Comparison of ENCODE assay signal across 14 cellular contexts in genomic region chr14:73721101-73721821, GRCh38. TPM values are rescaled to one million over a fixed set of nuclear protein-coding genes. Genes with fewer than 3 reads are reported as not detected.
DNase-seq lines count a peak whose midpoint lies in the region; ATAC-seq, FAIRE-seq and TF ChIP-seq lines count a peak whose summit lies in the region.
"Had no signal": no experiment of that assay in that cellular context is flagged by ENCODE, and none has a peak within 500 bp of the region (broad histone marks: within the 10 kb centered on the region; RNA-seq: fewer than 3 reads in every experiment).

No MANE protein-coding gene starts in this region.

- no peak overlapping the region for H3K4me2 ChIP-seq in HepG2 (ENCODE audit: low read depth, low read length)

- TF ChIP-seq EP300 in HepG2 (IDR thresholded peaks at IDR 0.05; ENCODE audit: low read depth in 2 of 2, low read length in 2 of 2), result no peak
- TF ChIP-seq EP300 in HepG2 (CRISPR knock-in tag; IDR thresholded peaks at IDR 0.05; ENCODE audit: borderline replicate concordance), result no peak
- TF ChIP-seq EP300 in stomach (IDR thresholded peaks at IDR 0.05), result no peak

- H2AFZ ChIP-seq in HepG2 (ENCODE audit: low read length), result no peak overlapping the region

- TF ChIP-seq RAD21 in HepG2 (CRISPR knock-in tag; IDR thresholded peaks at IDR 0.05), result no peak

- no peak for DNase-seq in activated CD8-positive, alpha-beta memory T cell treated with anti-CD3 and anti-CD28 coated beads, Interleukin-2, amount 10 ng/mL, durations not matched to agents 7 days and 5 days
- no peak for DNase-seq in activated CD8-positive, alpha-beta memory T cell treated with anti-CD3 and anti-CD28 coated beads, Interleukin-2, amount 50 U/mL, for 4 hours
- DNase-seq in activated CD8-positive, alpha-beta T cell treated with anti-CD3 and anti-CD28 coated beads, Interleukin-2, amount 10 ng/mL, durations not matched to agents 7 days and 5 days, result no peak
- no peak for DNase-seq in HepG2 (ENCODE audit: low spot score)
- no peak for DNase-seq in stomach
- DNase-seq in NCI-H1694 treated with DMSO at 0.1 percent for 48 hours (lab: John Stamatoyannopoulos, UW), result no peak
- no peak for DNase-seq in SHP77 (lab: John Stamatoyannopoulos, UW)
- DNase-seq: activated CD4-positive, alpha-beta T cell treated with anti-CD3 and anti-CD28 coated beads, Interleukin-2, amount 50 U/mL, for 4 hours; NCI-H1105; NCI-H526 treated with DMSO at 0.1 percent for 48 hours; RPMI8226; T1000 had no signal

- H3K9ac ChIP-seq in HepG2 (ENCODE audit: insufficient read depth, low read depth, low read length), result no peak overlapping the region

- no peak for ATAC-seq in activated CD8-positive, alpha-beta memory T cell treated with anti-CD3 and anti-CD28 coated beads, Interleukin-2, amount 10 ng/mL, durations not matched to agents 7 days and 5 days
- no peak for ATAC-seq in activated CD8-positive, alpha-beta T cell treated with anti-CD3 and anti-CD28 coated beads, Interleukin-2, amount 10 ng/mL, durations not matched to agents 7 days and 5 days
- ATAC-seq in HepG2 (no peak), GM21529 (IDR thresholded peaks at IDR 0.05; ENCODE audit: unreplicated experiment) (no peak)

- no peak overlapping the region for H3K4me3 Mint-ChIP-seq in activated CD8-positive, alpha-beta memory T cell treated with anti-CD3 and anti-CD28 coated beads, Interleukin-2, amount 10 ng/mL, durations not matched to agents 7 days and 5 days
- no peak overlapping the region for H3K4me3 Mint-ChIP-seq in activated CD8-positive, alpha-beta T cell treated with anti-CD3 and anti-CD28 coated beads, Interleukin-2, amount 10 ng/mL, durations not matched to agents 7 days and 5 days
- H3K4me3 Mint-ChIP-seq: dendritic cell treated with granulocyte-macrophage colony-stimulating factor and Interleukin-4, amounts not matched to agents 40 ng/mL and 50 ng/mL, for 4 days had no signal

- no peaks in the 10 kb centered on the region for H4K20me1 ChIP-seq in HepG2 (ENCODE audit: insufficient read depth, low read length)

- FAIRE-seq in HepG2 (lab: Jason Lieb, UNC), result no peak

- 99% methylated on average over 12 of the region's 12 CpGs for WGBS in HepG2 (ENCODE audit: low lambda C conversion rate)
- 85 to 90% (median 87%) methylated on average over 12 of the region's 12 CpGs for WGBS in stomach, 5 donors

- H3K4me1 ChIP-seq in HepG2 (ENCODE audit: insufficient read depth, low read length) (peaks cover 26% of the 10 kb centered on the region), stomach (peaks cover 37 to 62% (median 56%) of the 10 kb centered on the region in 4 donors)

- peak overlapping the region; percentile 2 for H3K27ac Mint-ChIP-seq in activated CD8-positive, alpha-beta memory T cell treated with anti-CD3 and anti-CD28 coated beads, Interleukin-2, amount 10 ng/mL, durations not matched to agents 7 days and 5 days
- peak overlapping the region; percentile 1 for H3K27ac Mint-ChIP-seq in activated CD8-positive, alpha-beta T cell treated with anti-CD3 and anti-CD28 coated beads, Interleukin-2, amount 10 ng/mL, durations not matched to agents 7 days and 5 days
- H3K27ac Mint-ChIP-seq: dendritic cell treated with granulocyte-macrophage colony-stimulating factor and Interleukin-4, amounts not matched to agents 40 ng/mL and 50 ng/mL, for 4 days had no signal

- H3K27ac ChIP-seq in HepG2 (ENCODE audit: extremely low read length, insufficient read depth, low read length), result no peak overlapping the region
- H3K27ac ChIP-seq in stomach, result peak overlapping the region in 4 of 5 donors; percentile 22 to 89 (median 62)

- POLR2A ChIA-PET in activated CD8-positive, alpha-beta T cell treated with anti-CD3 and anti-CD28 coated beads, Interleukin-2, amount 10 ng/mL, durations not matched to agents 7 days and 5 days (lab: Charles Lee), result no interaction called here
- POLR2A ChIA-PET in HepG2 (lab: Yijun Ruan, JAX), result interaction anchor here (0.6 kb wide), 1 partner anchor 190 kb away, joined by 3 read pairs; no protein-coding TSS in a partner anchor

- peaks cover 55% of the 10 kb centered on the region for H3K36me3 Mint-ChIP-seq in activated CD8-positive, alpha-beta memory T cell treated with anti-CD3 and anti-CD28 coated beads, Interleukin-2, amount 10 ng/mL, durations not matched to agents 7 days and 5 days
- peaks cover 66% of the 10 kb centered on the region for H3K36me3 Mint-ChIP-seq in activated CD8-positive, alpha-beta T cell treated with anti-CD3 and anti-CD28 coated beads, Interleukin-2, amount 10 ng/mL, durations not matched to agents 7 days and 5 days (ENCODE audit: low read depth)

- in situ Hi-C loops in HepG2 (cut with HindIII; ENCODE audit: extremely low pct_ligation_motif_present, low pct_unique_long_range_greater_than_20kb), result no loop called here

- H3K9me3 ChIP-seq in HepG2 (ENCODE audit: low read length) (no peaks in the 10 kb centered on the region), stomach (no peaks in the 10 kb centered on the region)

- no peaks in the 10 kb centered on the region for H3K27me3 Mint-ChIP-seq in activated CD8-positive, alpha-beta memory T cell treated with anti-CD3 and anti-CD28 coated beads, Interleukin-2, amount 10 ng/mL, durations not matched to agents 7 days and 5 days
- H3K27me3 Mint-ChIP-seq in activated CD8-positive, alpha-beta T cell treated with anti-CD3 and anti-CD28 coated beads, Interleukin-2, amount 10 ng/mL, durations not matched to agents 7 days and 5 days (ENCODE audit: low read depth), result no peaks in the 10 kb centered on the region
- H3K27me3 Mint-ChIP-seq: dendritic cell treated with granulocyte-macrophage colony-stimulating factor and Interleukin-4, amounts not matched to agents 40 ng/mL and 50 ng/mL, for 4 days had no signal

- H3K9me3 Mint-ChIP-seq in activated CD8-positive, alpha-beta memory T cell treated with anti-CD3 and anti-CD28 coated beads, Interleukin-2, amount 10 ng/mL, durations not matched to agents 7 days and 5 days (ENCODE audit: low read depth), result no peaks in the 10 kb centered on the region
- no peaks in the 10 kb centered on the region for H3K9me3 Mint-ChIP-seq in activated CD8-positive, alpha-beta T cell treated with anti-CD3 and anti-CD28 coated beads, Interleukin-2, amount 10 ng/mL, durations not matched to agents 7 days and 5 days (ENCODE audit: insufficient read depth)
- H3K9me3 Mint-ChIP-seq: dendritic cell treated with granulocyte-macrophage colony-stimulating factor and Interleukin-4, amounts not matched to agents 40 ng/mL and 50 ng/mL, for 4 days had no signal

- H3K4me3 ChIP-seq in HepG2 (replicated peaks in 1 of 3; ENCODE audit: insufficient read depth in 1 of 3, low read depth in 2 of 3, low read length in 3 of 3) (no peak overlapping the region), stomach (no peak overlapping the region)

- H3K27me3 ChIP-seq in HepG2 (ENCODE audit: control insufficient read depth in 1 of 2, insufficient read depth in 2 of 2, low read length in 2 of 2) (no peaks in the 10 kb centered on the region), stomach (no peaks in the 10 kb centered on the region)

- H3K4me1 Mint-ChIP-seq in activated CD8-positive, alpha-beta memory T cell treated with anti-CD3 and anti-CD28 coated beads, Interleukin-2, amount 10 ng/mL, durations not matched to agents 7 days and 5 days, result peaks cover 27% of the 10 kb centered on the region
- peaks cover 15% of the 10 kb centered on the region for H3K4me1 Mint-ChIP-seq in activated CD8-positive, alpha-beta T cell treated with anti-CD3 and anti-CD28 coated beads, Interleukin-2, amount 10 ng/mL, durations not matched to agents 7 days and 5 days (ENCODE audit: low read depth)

- BruUV-seq in HepG2 (replicated peaks; lab: Mats Ljungman, UMichigan), result no TSS peak

- no peak for TF ChIP-seq CTCF in HepG2 (CRISPR knock-in tag; IDR thresholded peaks at IDR 0.05)
- TF ChIP-seq CTCF in stomach (IDR thresholded peaks at IDR 0.05), result no peak

- CTCF ChIA-PET in activated CD8-positive, alpha-beta memory T cell treated with anti-CD3 and anti-CD28 coated beads, Interleukin-2, amount 10 ng/mL, durations not matched to agents 7 days and 5 days (lab: Charles Lee), result interaction anchor here (0.6 to 1.2 kb wide), 2 partner anchors 9 to 169 kb away, joined by 3 to 4 read pairs; no protein-coding TSS in a partner anchor
- CTCF ChIA-PET in activated CD8-positive, alpha-beta T cell treated with anti-CD3 and anti-CD28 coated beads, Interleukin-2, amount 10 ng/mL, durations not matched to agents 7 days and 5 days (lab: Charles Lee), result no interaction called here
- CTCF ChIA-PET in HepG2 (lab: Yijun Ruan, JAX; ENCODE audit: low intra/inter-chr PET ratio, low total read pairs), result no interaction called here

- H3K36me3 ChIP-seq in HepG2 (replicated peaks in 1 of 2; ENCODE audit: control insufficient read depth in 1 of 2, insufficient read depth in 2 of 2, low read length in 2 of 2) (peaks cover 39 to 81% of the 10 kb centered on the region in 2 experiments), stomach (peaks cover 71 to 92% (median 87%) of the 10 kb centered on the region in 4 donors)

- no peaks in the 10 kb centered on the region for H3K79me2 ChIP-seq in HepG2 (ENCODE audit: insufficient read depth, low read length)

- TF ChIP-seq POLR2A in HepG2 (IDR thresholded peaks at IDR 0.05; ENCODE audit: insufficient read depth in 1 of 2, low read depth in 2 of 2, low read length in 2 of 2) (no peak), stomach (IDR thresholded peaks at IDR 0.05) (no peak)

- intact Hi-C loops in HepG2 (cut with micrococcal nuclease; ENCODE audit: unreplicated experiment), result no loop called here
- intact Hi-C loops in stomach (cut with DNase I; ENCODE audit: low total_unique reads), result no loop called here

RNA-seq across cellular contexts. Expression of gene PNMA1, which starts 7.1 kb away (rescaled TPM):
- 10 to 100 TPM; 27.1 to 36.6 TPM for total RNA-seq in activated CD8-positive, alpha-beta memory T cell treated with anti-CD3 and anti-CD28 coated beads, Interleukin-2, amount 10 ng/mL, durations not matched to agents 7 days and 5 days
- 10 to 100 TPM; 24.4 to 25.6 TPM for total RNA-seq in activated CD8-positive, alpha-beta T cell treated with anti-CD3 and anti-CD28 coated beads, Interleukin-2, amount 10 ng/mL, durations not matched to agents 7 days and 5 days
- 8.3 and 10.7 TPM in 2 replicates for total RNA-seq in HepG2 (2016; rRNA removed; fragmentation: Illumina TruSeq; extraction: Trizol)
- 1.8 and 1.9 TPM in 2 replicates for total RNA-seq in HepG2 (2016; cell fraction: cytosol; rRNA removed; fragmentation: Illumina TruSeq; extraction: Trizol; ENCODE audit: low read depth)
- total RNA-seq in HepG2 (2016; cell fraction: insoluble cytoplasmic fraction; rRNA removed; fragmentation: Illumina TruSeq; extraction: Trizol), result 8.5 and 12.1 TPM in 2 replicates
- 7.8 and 8.3 TPM in 2 replicates for total RNA-seq in HepG2 (2016; cell fraction: membrane; rRNA removed; fragmentation: Illumina TruSeq; extraction: Trizol)
- 8.6 and 9.7 TPM in 2 replicates for total RNA-seq in HepG2 (2016; cell fraction: nucleus; rRNA removed; fragmentation: Illumina TruSeq; extraction: Trizol)
- polyA plus RNA-seq in HepG2 (2011; rRNA removed), result 6.6 and 7.0 TPM in 2 replicates
- polyA plus RNA-seq in HepG2 (2011; cell fraction: cytosol; rRNA removed), result 5.3 and 6.7 TPM in 2 replicates
- polyA plus RNA-seq in HepG2 (2011; cell fraction: nucleus; rRNA removed), result 6.4 and 7.7 TPM in 2 replicates
- 14.1 and 14.8 TPM in 2 replicates for polyA plus RNA-seq in HepG2 (2012)
- polyA plus RNA-seq in HepG2 (2016; cell fraction: cytosol; fragmentation: Illumina TruSeq; extraction: Trizol; ENCODE audit: low read depth), result 2.5 and 2.9 TPM in 2 replicates
- polyA plus RNA-seq in HepG2 (2016; cell fraction: insoluble cytoplasmic fraction; fragmentation: Illumina TruSeq; extraction: Trizol; ENCODE audit: low read depth), result 18.3 and 20.9 TPM in 2 replicates
- 7.0 and 8.6 TPM in 2 replicates for polyA plus RNA-seq in HepG2 (2016; cell fraction: membrane; fragmentation: Illumina TruSeq; extraction: Trizol; ENCODE audit: low read depth)
- polyA plus RNA-seq in HepG2 (2016; cell fraction: nucleus; fragmentation: Illumina TruSeq; extraction: Trizol; ENCODE audit: insufficient read depth, low read depth), result 17.9 and 18.6 TPM in 2 replicates
- 5.1 and 5.4 TPM in 2 replicates for polyA minus RNA-seq in HepG2 (2011; rRNA and poly(A)+ RNA removed; ENCODE audit: low replicate concordance)
- 5.6 and 6.3 TPM in 2 replicates for polyA minus RNA-seq in HepG2 (2011; cell fraction: cytosol; rRNA and poly(A)+ RNA removed)
- polyA minus RNA-seq in HepG2 (2011; cell fraction: nucleus; rRNA and poly(A)+ RNA removed), result 4.8 and 7.0 TPM in 2 replicates
- total RNA-seq in stomach, result 10 to 100 TPM; 17.9 to 42.3 (median 19.3) TPM
- 10 to 100 TPM; 13.9 to 17.1 (median 15.6) TPM for polyA plus RNA-seq in stomach
